ENCODE assay signal across 33 cellular contexts in genomic region chr11:130008326-130008725, GRCh38.
"Had no signal": no experiment of that assay in that cellular context is flagged by ENCODE, and none has a peak within 500 bp of the region (broad histone marks: within the 10 kb centered on the region; RNA-seq: fewer than 3 reads in every experiment).

No MANE protein-coding gene starts in this region.

- ATAC-seq: activated CD8-positive, alpha-beta T cell treated with anti-CD3 and anti-CD28 coated beads for 36 hours; activated naive CD4-positive, alpha-beta T cell treated with anti-CD3 and anti-CD28 coated beads, Interleukin-2, amount 50 U/mL, for 72 hours; activated T-helper 17 cell treated with anti-CD3 and anti-CD28 coated beads, Interleukin-2, amount 50 U/mL, for 72 hours; body of pancreas had no signal

- H3K27ac Mint-ChIP-seq: activated B cell treated with CpG ODN at 0.5 μM for 24 hours; activated CD4-positive, alpha-beta memory T cell treated with anti-CD3 and anti-CD28 coated beads for 36 hours; activated CD4-positive, alpha-beta T cell treated with anti-CD3 and anti-CD28 coated beads, Interleukin-2, amount 10 ng/mL, durations not matched to agents 24 days and 14 days; activated CD8-positive, alpha-beta T cell treated with anti-CD3 and anti-CD28 coated beads for 36 hours; activated naive CD4-positive, alpha-beta T cell treated with anti-CD3 and anti-CD28 coated beads for 36 hours; activated naive CD8-positive, alpha-beta T cell treated with anti-CD3 and anti-CD28 coated beads for 36 hours; activated T-cell treated with anti-CD3 and anti-CD28 coated beads, Interleukin-2, amount 50 U/mL, for 24 hours; activated T-helper 1 cell treated with anti-CD3 and anti-CD28 coated beads, Interleukin-12 subunit alpha, Interleukin-12 subunit beta, Interleukin-2, Interleukin-4 antibody, amounts not matched to agents 30 ng/mL and 10 ng/mL and 1 ng/mL, durations not matched to agents 14 hours and 24 hours and 36 hours; activated T-helper 17 cell treated with anti-CD3 and anti-CD28 coated beads, Interleukin-2, amount 50 U/mL, for 72 hours; T-helper 2 cell treated with Interferon-gamma antibody and Interleukin-4, amounts not matched to agents 5 μg/mL and 100 μg/mL, for 36 hours had no signal

- H3K36me3 ChIP-seq: adrenal gland, brain microvascular endothelial cell, breast epithelium had no signal

- H3K36me3 Mint-ChIP-seq: activated CD4-positive, alpha-beta memory T cell treated with anti-CD3 and anti-CD28 coated beads for 36 hours; activated naive CD4-positive, alpha-beta T cell treated with anti-CD3 and anti-CD28 coated beads, Interleukin-2, amount 50 U/mL, for 72 hours; activated naive CD8-positive, alpha-beta T cell treated with anti-CD3 and anti-CD28 coated beads for 36 hours had no signal

- H3K4me3 ChIP-seq: adrenal gland, body of pancreas, breast epithelium, coronary artery had no signal

- H3K4me1 ChIP-seq: breast epithelium had no signal

- H3K9me3 Mint-ChIP-seq: activated B cell treated with CpG ODN at 0.5 μM for 24 hours; activated CD4-positive, alpha-beta memory T cell treated with anti-CD3 and anti-CD28 coated beads for 36 hours; activated CD4-positive, alpha-beta T cell treated with anti-CD3 and anti-CD28 coated beads, Interleukin-2, amount 10 ng/mL, durations not matched to agents 24 days and 14 days; activated CD8-positive, alpha-beta T cell treated with anti-CD3 and anti-CD28 coated beads for 36 hours; activated naive CD4-positive, alpha-beta T cell treated with anti-CD3 and anti-CD28 coated beads for 36 hours; activated naive CD4-positive, alpha-beta T cell treated with anti-CD3 and anti-CD28 coated beads, Interleukin-2, amount 50 U/mL, for 72 hours; activated naive CD8-positive, alpha-beta T cell treated with anti-CD3 and anti-CD28 coated beads for 36 hours; activated T-cell treated with anti-CD3 and anti-CD28 coated beads, Interleukin-2, amount 50 U/mL, for 24 hours; activated T-helper 1 cell treated with anti-CD3 and anti-CD28 coated beads, Interleukin-12 subunit alpha, Interleukin-12 subunit beta, Interleukin-2, Interleukin-4 antibody, amounts not matched to agents 30 ng/mL and 10 ng/mL and 1 ng/mL, durations not matched to agents 14 hours and 24 hours and 36 hours; activated T-helper 17 cell treated with anti-CD3 and anti-CD28 coated beads, Interleukin-2, amount 50 U/mL, for 72 hours; T-helper 2 cell treated with Interferon-gamma antibody and Interleukin-4, amounts not matched to agents 5 μg/mL and 100 μg/mL, for 36 hours had no signal

- H3K4me3 Mint-ChIP-seq: activated B cell treated with CpG ODN at 0.5 μM for 24 hours; activated CD4-positive, alpha-beta memory T cell treated with anti-CD3 and anti-CD28 coated beads for 36 hours; activated CD4-positive, alpha-beta T cell treated with anti-CD3 and anti-CD28 coated beads, Interleukin-2, amount 10 ng/mL, durations not matched to agents 24 days and 14 days; activated CD8-positive, alpha-beta T cell treated with anti-CD3 and anti-CD28 coated beads for 36 hours; activated naive CD4-positive, alpha-beta T cell treated with anti-CD3 and anti-CD28 coated beads for 36 hours; activated naive CD8-positive, alpha-beta T cell treated with anti-CD3 and anti-CD28 coated beads for 36 hours; activated T-cell treated with anti-CD3 and anti-CD28 coated beads, Interleukin-2, amount 50 U/mL, for 24 hours; activated T-helper 1 cell treated with anti-CD3 and anti-CD28 coated beads, Interleukin-12 subunit alpha, Interleukin-12 subunit beta, Interleukin-2, Interleukin-4 antibody, amounts not matched to agents 30 ng/mL and 10 ng/mL and 1 ng/mL, durations not matched to agents 14 hours and 24 hours and 36 hours; activated T-helper 17 cell treated with anti-CD3 and anti-CD28 coated beads, Interleukin-2, amount 50 U/mL, for 72 hours; T-helper 2 cell treated with Interferon-gamma antibody and Interleukin-4, amounts not matched to agents 5 μg/mL and 100 μg/mL, for 36 hours had no signal

- H3K27ac ChIP-seq: adrenal gland, body of pancreas, brain microvascular endothelial cell, breast epithelium, coronary artery, VCaP had no signal

- DNase-seq: activated B cell treated with CpG ODN at 0.5 μM for 24 hours; activated CD4-positive, alpha-beta memory T cell treated with anti-CD3 and anti-CD28 coated beads for 36 hours; activated CD4-positive, alpha-beta T cell treated with anti-CD3 and anti-CD28 coated beads for 4 hours; activated CD4-positive, alpha-beta T cell treated with anti-CD3 and anti-CD28 coated beads, Interleukin-2, amount 10 ng/mL, durations not matched to agents 24 days and 14 days; activated CD4-positive, alpha-beta T cell treated with anti-CD3 and anti-CD28 coated beads, Interleukin-2, amount 50 U/mL, for 1 hour; activated CD4-positive, alpha-beta T cell treated with anti-CD3 and anti-CD28 coated beads, Interleukin-2, amount 50 U/mL, for 4 hours; activated CD4-positive, CD25-positive, alpha-beta regulatory T cell treated with anti-CD3 and anti-CD28 coated beads, Interleukin-2, amount 50 U/mL, for 72 hours; activated CD8-positive, alpha-beta memory T cell treated with anti-CD3 and anti-CD28 coated beads, Interleukin-2, amount 50 U/mL, for 4 hours; activated CD8-positive, alpha-beta T cell treated with anti-CD3 and anti-CD28 coated beads for 36 hours; activated effector memory CD4-positive, alpha-beta T cell treated with anti-CD3 and anti-CD28 coated beads, Interleukin-2, amount 50 U/mL, for 16 hours; activated gamma-delta T cell treated with Interleukin-2 at 50 U/mL for 16 hours; activated naive CD4-positive, alpha-beta T cell; activated naive CD4-positive, alpha-beta T cell treated with anti-CD3 and anti-CD28 coated beads for 36 hours; activated naive CD4-positive, alpha-beta T cell treated with anti-CD3 and anti-CD28 coated beads, Interleukin-2, amount 50 U/mL, for 16 hours; activated naive CD8-positive, alpha-beta T cell treated with anti-CD3 and anti-CD28 coated beads for 36 hours; activated T-cell treated with anti-CD3 and anti-CD28 coated beads for 4 hours; activated T-cell treated with anti-CD3 and anti-CD28 coated beads, Interleukin-2, amount 50 U/mL, for 24 hours; activated T-cell treated with anti-CD3 and anti-CD28 coated beads, Interleukin-2, amount 50 U/mL, for 48 hours; adrenal gland; amniotic stem cell; aorta; body of pancreas; brain microvascular endothelial cell; central memory CD4-positive, alpha-beta T cell; T-helper 2 cell; T-helper 9 cell had no signal

- H3K27me3 Mint-ChIP-seq: activated CD4-positive, alpha-beta memory T cell treated with anti-CD3 and anti-CD28 coated beads for 36 hours; activated CD8-positive, alpha-beta T cell treated with anti-CD3 and anti-CD28 coated beads for 36 hours; activated T-cell treated with anti-CD3 and anti-CD28 coated beads, Interleukin-2, amount 50 U/mL, for 24 hours; activated T-helper 17 cell treated with anti-CD3 and anti-CD28 coated beads, Interleukin-2, amount 50 U/mL, for 72 hours had no signal

- H3K9me3 ChIP-seq: adrenal gland, body of pancreas, breast epithelium had no signal
